Comparison of ENCODE assay signal across 14 cellular contexts in genomic region chr13:27968316-27969072, GRCh38. TPM values are rescaled to one million over a fixed set of nuclear protein-coding genes. Genes with fewer than 3 reads are reported as not detected.
DNase-seq lines count a peak whose midpoint lies in the region; ATAC-seq, FAIRE-seq and TF ChIP-seq lines count a peak whose summit lies in the region.
"Had no signal": no experiment of that assay in that cellular context is flagged by ENCODE, and none has a peak within 500 bp of the region (broad histone marks: within the 10 kb centered on the region; RNA-seq: fewer than 3 reads in every experiment).

No MANE protein-coding gene starts in this region.

- H3K79me2 ChIP-seq in HepG2 (ENCODE audit: insufficient read depth, low read length) = no peaks in the 10 kb centered on the region

- H3K27ac ChIP-seq in HepG2 (ENCODE audit: extremely low read length, insufficient read depth, low read length) = no peak overlapping the region
- H3K27ac ChIP-seq: skin epidermis had no signal

- CTCF ChIA-PET in HepG2 (lab: Yijun Ruan, JAX; ENCODE audit: low intra/inter-chr PET ratio, low total read pairs) = no interaction called here

- H3K4me2 ChIP-seq in HepG2 (ENCODE audit: low read depth, low read length) = peak overlapping the region; percentile 68

- no peak overlapping the region for H3K27ac Mint-ChIP-seq in activated naive CD8-positive, alpha-beta T cell treated with anti-CD3 and anti-CD28 coated beads for 36 hours
- no peak overlapping the region for H3K27ac Mint-ChIP-seq in activated naive CD8-positive, alpha-beta T cell treated with anti-CD3 and anti-CD28 coated beads, Interleukin-2, amount 50 U/mL, for 24 hours
- H3K27ac Mint-ChIP-seq in T-helper 17 cell (no peak overlapping the region), type B pancreatic cell (no peak overlapping the region)

- peaks cover 97% of the 10 kb centered on the region for H3K27me3 Mint-ChIP-seq in activated naive CD8-positive, alpha-beta T cell treated with anti-CD3 and anti-CD28 coated beads for 36 hours
- peaks cover 81% of the 10 kb centered on the region for H3K27me3 Mint-ChIP-seq in activated naive CD8-positive, alpha-beta T cell treated with anti-CD3 and anti-CD28 coated beads, Interleukin-2, amount 50 U/mL, for 24 hours
- H3K27me3 Mint-ChIP-seq in T-helper 17 cell (peaks cover 74% of the 10 kb centered on the region), type B pancreatic cell (peaks cover 98% of the 10 kb centered on the region)

- peak overlapping the region; percentile 30 to 60 (median 34); a peak in 5 of 6 replicates for H3K4me3 ChIP-seq in HepG2 (replicated peaks in 1 of 3; ENCODE audit: insufficient read depth in 1 of 3, low read depth in 2 of 3, low read length in 3 of 3)
- H3K4me3 ChIP-seq: skin epidermis had no signal

- TF ChIP-seq POLR2A in HepG2 (IDR thresholded peaks at IDR 0.05; ENCODE audit: insufficient read depth in 1 of 2, low read depth in 2 of 2, low read length in 2 of 2) = no peak

- TF ChIP-seq CTCF in HepG2 (CRISPR knock-in tag; IDR thresholded peaks at IDR 0.05) (peak; percentile 32; the same call in 1 of the 2 replicates), type B pancreatic cell (conservative IDR thresholded peaks at IDR 0.05) (no peak)

- no peaks in the 10 kb centered on the region for H3K9me3 Mint-ChIP-seq in activated naive CD8-positive, alpha-beta T cell treated with anti-CD3 and anti-CD28 coated beads for 36 hours
- H3K9me3 Mint-ChIP-seq in activated naive CD8-positive, alpha-beta T cell treated with anti-CD3 and anti-CD28 coated beads, Interleukin-2, amount 50 U/mL, for 24 hours = no peaks in the 10 kb centered on the region
- H3K9me3 Mint-ChIP-seq in type B pancreatic cell = no peaks in the 10 kb centered on the region

- H3K27me3 ChIP-seq in HepG2 (ENCODE audit: control insufficient read depth in 1 of 2, insufficient read depth in 2 of 2, low read length in 2 of 2) = peaks cover 19 to 73% of the 10 kb centered on the region in 2 experiments

- intact Hi-C loops in HepG2 (cut with micrococcal nuclease; ENCODE audit: unreplicated experiment) = no loop called here

- BruUV-seq in HepG2 (replicated peaks; lab: Mats Ljungman, UMichigan) = no TSS peak

- no peaks in the 10 kb centered on the region for H3K9me3 ChIP-seq in T-helper 17 cell (ENCODE audit: control insufficient read depth, low read length, poor library complexity, severe bottlenecking)
- H3K9me3 ChIP-seq in HepG2 (ENCODE audit: low read length) = no peaks in the 10 kb centered on the region
- H3K9me3 ChIP-seq: BE2C had no signal

- TF ChIP-seq EP300 in HepG2 (IDR thresholded peaks at IDR 0.05; ENCODE audit: low read depth in 2 of 2, low read length in 2 of 2) (no peak), HepG2 (CRISPR knock-in tag; IDR thresholded peaks at IDR 0.05; ENCODE audit: borderline replicate concordance) (no peak)

- no peak for ATAC-seq in activated naive CD8-positive, alpha-beta T cell treated with anti-CD3 and anti-CD28 coated beads, Interleukin-2, amount 50 U/mL, for 24 hours
- no peak for ATAC-seq in T-helper 17 cell
- ATAC-seq in HepG2 = peak; percentile 76

- no peak for TF ChIP-seq RAD21 in HepG2 (CRISPR knock-in tag; IDR thresholded peaks at IDR 0.05)

- H3K36me3 Mint-ChIP-seq in activated naive CD8-positive, alpha-beta T cell treated with anti-CD3 and anti-CD28 coated beads for 36 hours = no peaks in the 10 kb centered on the region
- no peaks in the 10 kb centered on the region for H3K36me3 Mint-ChIP-seq in activated naive CD8-positive, alpha-beta T cell treated with anti-CD3 and anti-CD28 coated beads, Interleukin-2, amount 50 U/mL, for 24 hours (ENCODE audit: low read depth)
- H3K36me3 Mint-ChIP-seq in T-helper 17 cell (ENCODE audit: low read depth) = peaks cover 2% of the 10 kb centered on the region
- no peaks in the 10 kb centered on the region for H3K36me3 Mint-ChIP-seq in type B pancreatic cell

- in situ Hi-C loops in HepG2 (cut with HindIII; ENCODE audit: extremely low pct_ligation_motif_present, low pct_unique_long_range_greater_than_20kb) = loop anchor here (25.0 kb wide), 1 partner anchor 1006 kb away; no protein-coding TSS in a partner anchor

- 0 out of 2 replicates have a peak overlapping the region, but pooled peaks have one; percentile 8 for H3K9ac ChIP-seq in HepG2 (ENCODE audit: insufficient read depth, low read depth, low read length)

- peaks cover 26% of the 10 kb centered on the region for H3K4me1 ChIP-seq in HepG2 (ENCODE audit: insufficient read depth, low read length)
- H3K4me1 ChIP-seq: BE2C had no signal

- POLR2A ChIA-PET in HepG2 (lab: Yijun Ruan, JAX) = no interaction called here

- 6% methylated on average over 7 of the region's 85 CpGs for WGBS in HepG2 (ENCODE audit: low lambda C conversion rate)

- FAIRE-seq in HepG2 (lab: Jason Lieb, UNC) = no peak

- H3K4me1 Mint-ChIP-seq in activated naive CD8-positive, alpha-beta T cell treated with anti-CD3 and anti-CD28 coated beads for 36 hours = peaks cover 14% of the 10 kb centered on the region
- peaks cover 16% of the 10 kb centered on the region for H3K4me1 Mint-ChIP-seq in activated naive CD8-positive, alpha-beta T cell treated with anti-CD3 and anti-CD28 coated beads, Interleukin-2, amount 50 U/mL, for 24 hours
- H3K4me1 Mint-ChIP-seq in T-helper 17 cell (peaks cover 19% of the 10 kb centered on the region), type B pancreatic cell (ENCODE audit: unreplicated experiment) (peaks cover 10% of the 10 kb centered on the region)

- peak overlapping the region; percentile 42 for H3K4me3 Mint-ChIP-seq in activated naive CD8-positive, alpha-beta T cell treated with anti-CD3 and anti-CD28 coated beads for 36 hours
- no peak overlapping the region for H3K4me3 Mint-ChIP-seq in activated naive CD8-positive, alpha-beta T cell treated with anti-CD3 and anti-CD28 coated beads, Interleukin-2, amount 50 U/mL, for 24 hours
- H3K4me3 Mint-ChIP-seq in T-helper 17 cell = peak overlapping the region; percentile 78
- H3K4me3 Mint-ChIP-seq in type B pancreatic cell = peak overlapping the region; percentile 78

- no peak for DNase-seq in activated naive CD8-positive, alpha-beta T cell treated with anti-CD3 and anti-CD28 coated beads for 36 hours
- DNase-seq in activated naive CD8-positive, alpha-beta T cell treated with anti-CD3 and anti-CD28 coated beads, Interleukin-2, amount 50 U/mL, for 24 hours = no peak
- DNase-seq in T-helper 17 cell (no peak), HepG2 (ENCODE audit: low spot score) (no peak), type B pancreatic cell (ENCODE audit: extremely low spot score, unreplicated experiment) (peak; percentile 69), ureter (ENCODE audit: low spot score) (no peak), kidney glomerular epithelial cell (lab: John Stamatoyannopoulos, UW) (no peak), nucleus accumbens (lab: John Stamatoyannopoulos, UW) (no peak)
- DNase-seq: activated naive CD4-positive, alpha-beta T cell; BE2C; NCI-H446; T-helper 9 cell had no signal

- no peaks in the 10 kb centered on the region for H4K20me1 ChIP-seq in HepG2 (ENCODE audit: insufficient read depth, low read length)

- no peak overlapping the region for H2AFZ ChIP-seq in HepG2 (ENCODE audit: low read length)

- H3K36me3 ChIP-seq in HepG2 (replicated peaks in 1 of 2; ENCODE audit: control insufficient read depth in 1 of 2, insufficient read depth in 2 of 2, low read length in 2 of 2) = no peaks in the 10 kb centered on the region
- H3K36me3 ChIP-seq: BE2C had no signal

RNA-seq across cellular contexts. Expression of gene CDX2, which starts 0.6 kb away (rescaled TPM):
- total RNA-seq in activated naive CD8-positive, alpha-beta T cell treated with anti-CD3 and anti-CD28 coated beads for 36 hours = not detected
- total RNA-seq in T-helper 17 cell (not detected), HepG2 (2016; rRNA removed; fragmentation: Illumina TruSeq; extraction: Trizol) (0.04 TPM in 1 of 2 replicates, not detected in the other), type B pancreatic cell (ENCODE audit: low replicate concordance) (11.3 and 31.8 TPM in 2 replicates), ureter (not detected)
- total RNA-seq in HepG2 (2016; cell fraction: cytosol; rRNA removed; fragmentation: Illumina TruSeq; extraction: Trizol; ENCODE audit: low read depth) = 0.09 TPM in 1 of 2 replicates, not detected in the other
- total RNA-seq in HepG2 (2016; cell fraction: insoluble cytoplasmic fraction; rRNA removed; fragmentation: Illumina TruSeq; extraction: Trizol) = 0.04 TPM in 1 of 2 replicates, not detected in the other
- 0.14 and 0.25 TPM in 2 replicates for total RNA-seq in HepG2 (2016; cell fraction: membrane; rRNA removed; fragmentation: Illumina TruSeq; extraction: Trizol)
- total RNA-seq in HepG2 (2016; cell fraction: nucleus; rRNA removed; fragmentation: Illumina TruSeq; extraction: Trizol) = not detected in 2 replicates
- polyA plus RNA-seq in HepG2 (2011; rRNA removed) = not detected in 2 replicates
- polyA plus RNA-seq in HepG2 (2011; cell fraction: cytosol; rRNA removed) = not detected in 2 replicates
- 0.27 TPM in 1 of 2 replicates, not detected in the other for polyA plus RNA-seq in HepG2 (2011; cell fraction: nucleus; rRNA removed)
- not detected in 2 replicates for polyA plus RNA-seq in HepG2 (2012)
- 0.02 and 0.08 TPM in 2 replicates for polyA plus RNA-seq in HepG2 (2016; cell fraction: cytosol; fragmentation: Illumina TruSeq; extraction: Trizol; ENCODE audit: low read depth)
- not detected in 2 replicates for polyA plus RNA-seq in HepG2 (2016; cell fraction: insoluble cytoplasmic fraction; fragmentation: Illumina TruSeq; extraction: Trizol; ENCODE audit: low read depth)
- 0.22 TPM in 1 of 2 replicates, not detected in the other for polyA plus RNA-seq in HepG2 (2016; cell fraction: membrane; fragmentation: Illumina TruSeq; extraction: Trizol; ENCODE audit: low read depth)
- not detected in 2 replicates for polyA plus RNA-seq in HepG2 (2016; cell fraction: nucleus; fragmentation: Illumina TruSeq; extraction: Trizol; ENCODE audit: insufficient read depth, low read depth)
- polyA minus RNA-seq in HepG2 (2011; rRNA and poly(A)+ RNA removed; ENCODE audit: low replicate concordance) = not detected in 2 replicates
- not detected in 2 replicates for polyA minus RNA-seq in HepG2 (2011; cell fraction: cytosol; rRNA and poly(A)+ RNA removed)
- polyA minus RNA-seq in HepG2 (2011; cell fraction: nucleus; rRNA and poly(A)+ RNA removed) = 0.13 TPM in 1 of 2 replicates, not detected in the other
- total RNA-seq: kidney epithelial cell had no signal

RNA-seq across cellular contexts. Expression of gene URAD, which starts 20.0 kb away (rescaled TPM):
- total RNA-seq in activated naive CD8-positive, alpha-beta T cell treated with anti-CD3 and anti-CD28 coated beads for 36 hours = not detected
- not detected for total RNA-seq in T-helper 17 cell
- total RNA-seq in HepG2 (2016; rRNA removed; fragmentation: Illumina TruSeq; extraction: Trizol) = not detected in 2 replicates
- not detected in 2 replicates for total RNA-seq in HepG2 (2016; cell fraction: cytosol; rRNA removed; fragmentation: Illumina TruSeq; extraction: Trizol; ENCODE audit: low read depth)
- total RNA-seq in HepG2 (2016; cell fraction: insoluble cytoplasmic fraction; rRNA removed; fragmentation: Illumina TruSeq; extraction: Trizol) = not detected in 2 replicates
- not detected in 2 replicates for total RNA-seq in HepG2 (2016; cell fraction: membrane; rRNA removed; fragmentation: Illumina TruSeq; extraction: Trizol)
- total RNA-seq in HepG2 (2016; cell fraction: nucleus; rRNA removed; fragmentation: Illumina TruSeq; extraction: Trizol) = not detected in 2 replicates
- not detected in 2 replicates for polyA plus RNA-seq in HepG2 (2011; rRNA removed)
- not detected in 2 replicates for polyA plus RNA-seq in HepG2 (2011; cell fraction: cytosol; rRNA removed)
- not detected in 2 replicates for polyA plus RNA-seq in HepG2 (2011; cell fraction: nucleus; rRNA removed)
- polyA plus RNA-seq in HepG2 (2012) = not detected in 2 replicates
- polyA plus RNA-seq in HepG2 (2016; cell fraction: cytosol; fragmentation: Illumina TruSeq; extraction: Trizol; ENCODE audit: low read depth) = not detected in 2 replicates
- not detected in 2 replicates for polyA plus RNA-seq in HepG2 (2016; cell fraction: insoluble cytoplasmic fraction; fragmentation: Illumina TruSeq; extraction: Trizol; ENCODE audit: low read depth)
- not detected in 2 replicates for polyA plus RNA-seq in HepG2 (2016; cell fraction: membrane; fragmentation: Illumina TruSeq; extraction: Trizol; ENCODE audit: low read depth)
- polyA plus RNA-seq in HepG2 (2016; cell fraction: nucleus; fragmentation: Illumina TruSeq; extraction: Trizol; ENCODE audit: insufficient read depth, low read depth) = not detected in 2 replicates
- polyA minus RNA-seq in HepG2 (2011; rRNA and poly(A)+ RNA removed; ENCODE audit: low replicate concordance) = not detected in 2 replicates
- polyA minus RNA-seq in HepG2 (2011; cell fraction: cytosol; rRNA and poly(A)+ RNA removed) = not detected in 2 replicates
- polyA minus RNA-seq in HepG2 (2011; cell fraction: nucleus; rRNA and poly(A)+ RNA removed) = not detected in 2 replicates
- total RNA-seq in type B pancreatic cell (ENCODE audit: low replicate concordance) = 0.93 TPM in 1 of 2 replicates, not detected in the other
- not detected for total RNA-seq in ureter
- total RNA-seq: kidney epithelial cell had no signal

RNA-seq across cellular contexts. Expression of gene PDX1, which starts 48.7 kb away (rescaled TPM):
- not detected for total RNA-seq in activated naive CD8-positive, alpha-beta T cell treated with anti-CD3 and anti-CD28 coated beads for 36 hours
- total RNA-seq in T-helper 17 cell (not detected), HepG2 (2016; rRNA removed; fragmentation: Illumina TruSeq; extraction: Trizol) (0.07 TPM in 1 of 2 replicates, not detected in the other), type B pancreatic cell (ENCODE audit: low replicate concordance) (7.1 and 16.2 TPM in 2 replicates), ureter (not detected)
- total RNA-seq in HepG2 (2016; cell fraction: cytosol; rRNA removed; fragmentation: Illumina TruSeq; extraction: Trizol; ENCODE audit: low read depth) = not detected in 2 replicates
- 0.06 and 0.12 TPM in 2 replicates for total RNA-seq in HepG2 (2016; cell fraction: insoluble cytoplasmic fraction; rRNA removed; fragmentation: Illumina TruSeq; extraction: Trizol)
- total RNA-seq in HepG2 (2016; cell fraction: membrane; rRNA removed; fragmentation: Illumina TruSeq; extraction: Trizol) = 0.09 and 0.14 TPM in 2 replicates
- not detected in 2 replicates for total RNA-seq in HepG2 (2016; cell fraction: nucleus; rRNA removed; fragmentation: Illumina TruSeq; extraction: Trizol)
- polyA plus RNA-seq in HepG2 (2011; rRNA removed) = not detected in 2 replicates
- polyA plus RNA-seq in HepG2 (2011; cell fraction: cytosol; rRNA removed) = 0.03 TPM in 1 of 2 replicates, not detected in the other
- polyA plus RNA-seq in HepG2 (2011; cell fraction: nucleus; rRNA removed) = not detected in 2 replicates
- 0.12 and 0.30 TPM in 2 replicates for polyA plus RNA-seq in HepG2 (2012)
- polyA plus RNA-seq in HepG2 (2016; cell fraction: cytosol; fragmentation: Illumina TruSeq; extraction: Trizol; ENCODE audit: low read depth) = 0.26 and 0.31 TPM in 2 replicates
- 0.61 TPM in 2 replicates for polyA plus RNA-seq in HepG2 (2016; cell fraction: insoluble cytoplasmic fraction; fragmentation: Illumina TruSeq; extraction: Trizol; ENCODE audit: low read depth)
- polyA plus RNA-seq in HepG2 (2016; cell fraction: membrane; fragmentation: Illumina TruSeq; extraction: Trizol; ENCODE audit: low read depth) = 0.36 and 0.37 TPM in 2 replicates
- polyA plus RNA-seq in HepG2 (2016; cell fraction: nucleus; fragmentation: Illumina TruSeq; extraction: Trizol; ENCODE audit: insufficient read depth, low read depth) = 0.48 and 0.71 TPM in 2 replicates
- polyA minus RNA-seq in HepG2 (2011; rRNA and poly(A)+ RNA removed; ENCODE audit: low replicate concordance) = not detected in 2 replicates
- polyA minus RNA-seq in HepG2 (2011; cell fraction: cytosol; rRNA and poly(A)+ RNA removed) = not detected in 2 replicates
- polyA minus RNA-seq in HepG2 (2011; cell fraction: nucleus; rRNA and poly(A)+ RNA removed) = 0.12 TPM in 1 of 2 replicates, not detected in the other
- total RNA-seq: kidney epithelial cell had no signal
